Comparison of ENCODE assay signal across 10 cellular contexts in the genomic region with DNA sequence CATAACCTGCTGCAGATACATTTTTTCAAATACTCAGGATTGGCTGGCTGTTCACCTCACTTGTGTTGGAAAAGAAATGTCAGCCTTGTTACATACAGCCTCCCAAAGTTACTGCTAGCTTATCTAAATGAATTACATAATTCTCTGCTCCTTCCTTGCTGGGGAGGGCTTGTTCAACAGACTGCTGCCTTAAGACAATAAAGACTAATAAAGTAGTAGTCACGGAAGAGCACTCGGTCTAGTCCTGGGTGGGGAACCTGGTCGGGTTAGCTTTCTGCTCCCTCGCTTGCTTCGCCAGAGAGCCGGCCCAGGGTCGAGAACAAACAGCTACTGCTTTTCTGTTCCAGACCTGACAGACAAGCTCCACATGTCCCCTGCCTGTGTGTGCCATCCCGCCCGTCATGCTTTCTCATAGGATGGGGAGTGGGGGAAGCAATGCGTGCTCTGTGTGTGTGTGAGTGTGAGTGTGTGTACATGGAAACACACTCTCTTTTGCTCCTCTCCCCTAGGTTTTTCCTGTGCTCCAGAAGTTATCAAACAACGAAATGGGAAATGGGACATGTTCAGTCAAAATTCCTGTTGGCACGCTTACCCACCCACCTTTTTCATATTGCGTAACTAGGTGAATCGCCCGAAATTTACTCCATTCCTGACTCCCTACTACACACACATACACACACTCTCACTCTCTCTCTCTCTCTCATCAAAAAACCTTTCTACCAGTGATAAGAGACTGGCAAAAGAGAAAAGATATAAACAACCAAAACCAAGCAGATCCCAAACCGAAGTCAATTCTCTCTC. TPM values are rescaled to one million over a fixed set of nuclear protein-coding genes. Genes with fewer than 3 reads are reported as not detected.
DNase-seq lines count a peak whose midpoint lies in the region; ATAC-seq and TF ChIP-seq lines count a peak whose summit lies in the region.
"Had no signal": no experiment of that assay in that cellular context is flagged by ENCODE, and none has a peak within 500 bp of the region (broad histone marks: within the 10 kb centered on the region; RNA-seq: fewer than 3 reads in every experiment).

No MANE protein-coding gene starts in this region.

- 0 out of 2 replicates have a peak, but pooled peaks cover 4% of the 10 kb centered on the region for H3K4me1 ChIP-seq in HUES48 (ENCODE audit: control insufficient read depth, insufficient read depth, low read length)
- H3K4me1 ChIP-seq in lung (ENCODE audit: control insufficient read depth in 2 of 2, insufficient read depth in 2 of 2, low read length in 2 of 2) = peaks cover 3 to 8% of the 10 kb centered on the region in 2 donors
- H3K4me1 ChIP-seq in gastrocnemius medialis = peaks cover 5 to 14% of the 10 kb centered on the region in 2 donors

- peak overlapping the region; percentile 97 for H3K4me3 Mint-ChIP-seq in MCF 10A (ENCODE audit: unreplicated experiment)

- peak; percentile 16 for DNase-seq in MCF 10A (ENCODE audit: unreplicated experiment)
- DNase-seq in lung (ENCODE audit: low spot score) = no peak
- no peak for DNase-seq in gastrocnemius medialis
- DNase-seq in globus pallidus (ENCODE audit: low spot score) = no peak
- DNase-seq: activated CD4-positive, alpha-beta T cell treated with anti-CD3 and anti-CD28 coated beads, Interleukin-2, amount 50 U/mL, for 1 hour; DMS79 had no signal

- H3K4me3 ChIP-seq in HUES48 (ENCODE audit: low read depth, low read length) (peak overlapping the region; percentile 79), lung (peak overlapping the region; percentile 59), gastrocnemius medialis (peak overlapping the region; percentile 55 to 91 (median 68))

- no peak overlapping the region for H3K9ac ChIP-seq in HUES48 (ENCODE audit: low read depth, low read length)

- no peaks in the 10 kb centered on the region; the same call in 1 of the 2 replicates for H3K9me3 ChIP-seq in HUES48 (ENCODE audit: control insufficient read depth, insufficient read depth, low read length)
- H3K9me3 ChIP-seq in lung (ENCODE audit: control insufficient read depth in 2 of 2, insufficient read depth in 1 of 2, low read length in 1 of 2) = peaks cover 0 to 2% of the 10 kb centered on the region in 2 donors
- H3K9me3 ChIP-seq in gastrocnemius medialis = no peaks in the 10 kb centered on the region

- no peak overlapping the region for H3K27ac Mint-ChIP-seq in MCF 10A (ENCODE audit: low read depth, unreplicated experiment)

- TF ChIP-seq CTCF in MCF 10A (IDR thresholded peaks at IDR 0.05; ENCODE audit: unreplicated experiment) = no peak
- TF ChIP-seq CTCF in lung (IDR thresholded peaks at IDR 0.05; ENCODE audit: control extremely low read depth, extremely low read depth) = no peak
- no peak for TF ChIP-seq CTCF in gastrocnemius medialis (IDR thresholded peaks at IDR 0.05 in 4 of 5, conservative IDR thresholded peaks at IDR 0.05 in 1 of 5)

- POLR2A ChIA-PET in MCF 10A (lab: Yijun Ruan, JAX) = no interaction called here

- no peak for ATAC-seq in lung (ENCODE audit: insufficient read depth, low FRiP score)
- ATAC-seq in gastrocnemius medialis = no peak
- no peak for ATAC-seq in GM21576 (IDR thresholded peaks at IDR 0.05; ENCODE audit: unreplicated experiment)
- no peak for ATAC-seq in GM19395 (IDR thresholded peaks at IDR 0.05; ENCODE audit: unreplicated experiment)
- ATAC-seq in GM18909 (IDR thresholded peaks at IDR 0.05; ENCODE audit: poor library complexity, unreplicated experiment) = no peak

- no peaks in the 10 kb centered on the region for H3K36me3 Mint-ChIP-seq in MCF 10A (ENCODE audit: insufficient read depth, unreplicated experiment)

- intact Hi-C loops in MCF 10A (cut with micrococcal nuclease) (no loop called here), gastrocnemius medialis (cut with DNase I; ENCODE audit: low total_unique reads) (loop anchor here (5.0 kb wide), 1 partner anchor 684 kb away; no protein-coding TSS in a partner anchor)

- CTCF ChIA-PET in MCF 10A (lab: Yijun Ruan, JAX) = interaction anchor here (0.6 to 3.1 kb wide), 19 partner anchors 8 to 838 kb away, joined by 3 to 20 read pairs (median 4); a partner anchor contains a TSS

- no peaks in the 10 kb centered on the region for H3K27me3 Mint-ChIP-seq in MCF 10A (ENCODE audit: insufficient read depth, unreplicated experiment)

- H3K4me1 Mint-ChIP-seq in MCF 10A (ENCODE audit: insufficient read depth, unreplicated experiment) = peaks cover 5% of the 10 kb centered on the region

- 42 to 45% methylated on average over 16 of the region's 16 CpGs for WGBS in lung, 2 donors

- peaks cover 24% of the 10 kb centered on the region for H3K27me3 ChIP-seq in HUES48 (ENCODE audit: control insufficient read depth, insufficient read depth, low read length)
- H3K27me3 ChIP-seq in lung (ENCODE audit: control insufficient read depth, insufficient read depth) = no peaks in the 10 kb centered on the region
- peaks cover 0 to 7% (median 6%) of the 10 kb centered on the region in 3 donors for H3K27me3 ChIP-seq in gastrocnemius medialis

- in situ Hi-C loops in gastrocnemius medialis (cut with MboI; ENCODE audit: low sequenced_read_pairs in 4 of 4) = loop anchor here (10.0 to 25.0 kb wide), 4 partner anchors 219 to 844 kb away; no protein-coding TSS in a partner anchor

- H3K36me3 ChIP-seq in HUES48 (ENCODE audit: control insufficient read depth, insufficient read depth, low read length) = no peaks in the 10 kb centered on the region
- no peaks in the 10 kb centered on the region for H3K36me3 ChIP-seq in lung (ENCODE audit: control insufficient read depth in 2 of 2, insufficient read depth in 2 of 2, low read length in 2 of 2)
- no peaks in the 10 kb centered on the region for H3K36me3 ChIP-seq in gastrocnemius medialis

- no TSS peak for BruUV-seq in MCF 10A (replicated peaks; lab: Mats Ljungman, UMichigan)

- no peak for TF ChIP-seq POLR2A in gastrocnemius medialis (IDR thresholded peaks at IDR 0.05)

- no peaks in the 10 kb centered on the region for H3K9me3 Mint-ChIP-seq in MCF 10A (ENCODE audit: unreplicated experiment)

- no peak overlapping the region for H3K27ac ChIP-seq in HUES48 (ENCODE audit: low read depth, low read length)
- H3K27ac ChIP-seq in lung (ENCODE audit: low read depth in 1 of 2, low read length in 1 of 2) = no peak overlapping the region
- no peak overlapping the region for H3K27ac ChIP-seq in gastrocnemius medialis

RNA-seq across cellular contexts. Expression of a gene that starts 1.4 kb away (rescaled TPM):
- 0.63 and 2.8 TPM in 2 replicates for total RNA-seq in MCF 10A (2022)
- total RNA-seq in lung = 1 to 10 TPM; 1.0 to 1.3 TPM
- polyA plus RNA-seq in lung = 1 to 10 TPM in 1 of 2 donors, under 1 TPM in 1; 0.07 to 1.7 TPM
- total RNA-seq in gastrocnemius medialis = 1 to 10 TPM in 3 of 4 donors, under 1 TPM in 1; 0.40 to 3.1 (median 1.3) TPM

RNA-seq across cellular contexts. Expression of a gene that starts 12.7 kb away (rescaled TPM):
- total RNA-seq in MCF 10A (2022) = not detected in 2 replicates
- under 1 TPM in 1 of 2 donors, not detected in 1; 0.26 TPM for total RNA-seq in lung
- under 1 TPM in 1 of 2 donors, not detected in 1; 0.10 TPM for polyA plus RNA-seq in lung
- total RNA-seq in gastrocnemius medialis = not detected
